12 cellular contexts compared by ENCODE assay signal in the genomic region with DNA sequence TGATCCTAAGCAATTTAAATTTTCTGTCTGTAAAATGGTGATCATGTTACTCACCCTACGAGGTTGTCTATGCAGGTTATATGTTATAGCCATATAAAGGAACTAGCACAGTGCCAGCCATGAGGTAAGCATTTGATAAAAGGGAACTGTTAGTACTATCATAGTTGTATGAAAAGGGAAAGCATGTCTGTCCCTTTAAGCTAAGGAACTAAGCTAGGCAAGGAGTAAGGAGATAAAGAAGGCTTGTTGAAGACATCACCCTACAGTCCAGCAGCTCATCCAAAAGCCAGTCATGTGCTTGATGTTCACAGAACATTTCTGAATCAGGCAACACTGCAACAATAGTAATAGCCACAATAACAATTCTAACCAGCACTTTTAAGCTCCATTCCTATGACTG.
DNase-seq lines count a peak whose midpoint lies in the region; ATAC-seq and TF ChIP-seq lines count a peak whose summit lies in the region.
"Had no signal": no experiment of that assay in that cellular context is flagged by ENCODE, and none has a peak within 500 bp of the region (broad histone marks: within the 10 kb centered on the region; RNA-seq: fewer than 3 reads in every experiment).

No MANE protein-coding gene starts in this region.

- no peak overlapping the region for H3K14ac ChIP-seq in IMR-90 (replicated peaks; ENCODE audit: low read depth, low read length)

- no peak overlapping the region for H3K27ac ChIP-seq in IMR-90 (ENCODE audit: insufficient read depth, low read length)
- H3K27ac ChIP-seq in endodermal cell (ENCODE audit: low read depth, low read length) = peak overlapping the region; percentile 78
- H3K27ac ChIP-seq in hepatocyte = no peak overlapping the region
- H3K27ac ChIP-seq: foreskin keratinocyte had no signal

- no peak overlapping the region for H4K8ac ChIP-seq in IMR-90 (ENCODE audit: low read depth in 2 of 2, low read length in 2 of 2)

- no peaks in the 10 kb centered on the region for H3K79me2 ChIP-seq in hepatocyte

- no peak overlapping the region for H3K27ac Mint-ChIP-seq in endodermal cell
- H3K27ac Mint-ChIP-seq: T-helper 1 cell treated with Interleukin-12 subunit alpha and Interleukin-12 subunit beta and Interleukin-4 antibody, amounts not matched to agents 30 μg/mL and 1 μg/mL, for 36 hours had no signal

- in situ Hi-C loops in IMR-90 (cut with MboI; ENCODE audit: low sequenced_read_pairs) = no loop called here

- H3K4me3 ChIP-seq in IMR-90 (ENCODE audit: insufficient read depth, low read depth, low read length) (no peak overlapping the region), endodermal cell (ENCODE audit: low read length) (no peak overlapping the region), neuron (ENCODE audit: low read length) (no peak overlapping the region), hepatocyte (no peak overlapping the region)

- H3K36me3 ChIP-seq in IMR-90 (ENCODE audit: control insufficient read depth, insufficient read depth, low read length) (no peaks in the 10 kb centered on the region), endodermal cell (ENCODE audit: control insufficient read depth, insufficient read depth, low read length) (no peaks in the 10 kb centered on the region), neuron (ENCODE audit: insufficient read depth, low read length) (no peaks in the 10 kb centered on the region), hepatocyte (replicated peaks; ENCODE audit: insufficient read depth, low read depth) (no peaks in the 10 kb centered on the region)

- H2AFZ ChIP-seq in IMR-90 (replicated peaks; ENCODE audit: low read length, poor library complexity) (no peak overlapping the region), neuron (ENCODE audit: low read depth, low read length) (peak overlapping the region; percentile 6), hepatocyte (no peak overlapping the region)

- no peak overlapping the region for H2BK5ac ChIP-seq in IMR-90 (ENCODE audit: low read depth, low read length, poor library complexity, severe bottlenecking)

- WGBS in IMR-90 (ENCODE audit: extremely low coverage in 2 of 2, insufficient read length in 1 of 2), 2 experiments = no CpG with 5 or more reads among the region's 1 CpG
- 80 to 83% methylated on average over 1 of the region's 1 CpG for WGBS in endodermal cell (ENCODE audit: insufficient coverage in 1 of 2, insufficient read length in 1 of 2), 2 experiments
- WGBS in hepatocyte (ENCODE audit: low lambda C conversion rate, missing lambda C conversion rate) = 37% methylated on average over 1 of the region's 1 CpG

- H3K4me2 ChIP-seq in IMR-90 (ENCODE audit: low read depth, low read length) (no peak overlapping the region), hepatocyte (no peak overlapping the region)

- H2BK15ac ChIP-seq in IMR-90 (ENCODE audit: low read depth, low read length) = no peak overlapping the region

- H3K27me3 ChIP-seq in IMR-90 (ENCODE audit: control insufficient read depth, insufficient read depth, low read length) = no peaks in the 10 kb centered on the region
- no peaks in the 10 kb centered on the region for H3K27me3 ChIP-seq in endodermal cell (ENCODE audit: control insufficient read depth, insufficient read depth, low read length, poor library complexity, severe bottlenecking)
- H3K27me3 ChIP-seq in neuron (ENCODE audit: insufficient read depth, low read length) = no peaks in the 10 kb centered on the region
- no peaks in the 10 kb centered on the region for H3K27me3 ChIP-seq in hepatocyte
- H3K27me3 ChIP-seq: foreskin keratinocyte had no signal

- no peak overlapping the region for H2BK20ac ChIP-seq in IMR-90 (ENCODE audit: low read depth, low read length)

- no peak overlapping the region for H3K56ac ChIP-seq in IMR-90 (ENCODE audit: extremely low read depth, insufficient read depth, low read length)

- dilution Hi-C loops in IMR-90 (cut with HindIII; ENCODE audit: low sequenced_read_pairs, unreplicated experiment) = no loop called here

- no peak overlapping the region for H3K4me3 Mint-ChIP-seq in endodermal cell
- H3K4me3 Mint-ChIP-seq: T-helper 1 cell treated with Interleukin-12 subunit alpha and Interleukin-12 subunit beta and Interleukin-4 antibody, amounts not matched to agents 30 μg/mL and 1 μg/mL, for 36 hours had no signal

- no peak for TF ChIP-seq POLR2A in IMR-90 (IDR thresholded peaks at IDR 0.05; ENCODE audit: low read depth, low read length)

- ATAC-seq in GM18511 (IDR thresholded peaks at IDR 0.05; ENCODE audit: unreplicated experiment) (peak; percentile 18), IMR-90 (ENCODE audit: low read depth) (no peak), GM18519 (IDR thresholded peaks at IDR 0.05; ENCODE audit: low FRiP score, unreplicated experiment) (no peak), HG02870 (IDR thresholded peaks at IDR 0.05; ENCODE audit: unreplicated experiment) (no peak)

- H3K4me1 ChIP-seq in IMR-90 (ENCODE audit: control insufficient read depth, insufficient read depth, low read length) = peaks cover 2% of the 10 kb centered on the region; the same call in 1 of the 2 replicates
- H3K4me1 ChIP-seq in endodermal cell (ENCODE audit: control insufficient read depth, insufficient read depth, low read length) = peaks cover 9% of the 10 kb centered on the region
- H3K4me1 ChIP-seq in neuron (ENCODE audit: insufficient read depth, low read length) = peaks cover 43% of the 10 kb centered on the region
- peaks cover 5% of the 10 kb centered on the region for H3K4me1 ChIP-seq in hepatocyte (ENCODE audit: insufficient read depth)
- H3K4me1 ChIP-seq: foreskin keratinocyte had no signal

- H3K79me1 ChIP-seq in IMR-90 (ENCODE audit: low read depth in 1 of 2, low read length in 2 of 2) = no peaks in the 10 kb centered on the region; a peak in 1 of 4 replicates

- POLR2A ChIA-PET in IMR-90 (lab: Charles Lee; ENCODE audit: unreplicated experiment) = no interaction called here

- no peak overlapping the region for H3K4ac ChIP-seq in IMR-90 (ENCODE audit: low read depth, low read length)

- H3K9me3 Mint-ChIP-seq in endodermal cell = no peaks in the 10 kb centered on the region
- H3K9me3 Mint-ChIP-seq: T-helper 1 cell treated with Interleukin-12 subunit alpha and Interleukin-12 subunit beta and Interleukin-4 antibody, amounts not matched to agents 30 μg/mL and 1 μg/mL, for 36 hours had no signal

- no peak overlapping the region for H2AK5ac ChIP-seq in IMR-90 (ENCODE audit: low read depth, low read length)

- no peak overlapping the region; the same call in 1 of the 2 replicates for H3K18ac ChIP-seq in IMR-90 (ENCODE audit: low read depth, low read length)

- H3K9me3 ChIP-seq in IMR-90 (ENCODE audit: control insufficient read depth, insufficient read depth, low read length) (no peaks in the 10 kb centered on the region), endodermal cell (ENCODE audit: control insufficient read depth, low read length) (no peaks in the 10 kb centered on the region), neuron (ENCODE audit: low read length) (no peaks in the 10 kb centered on the region), hepatocyte (ENCODE audit: low read depth) (no peaks in the 10 kb centered on the region)

- H3K27me3 Mint-ChIP-seq in endodermal cell (ENCODE audit: insufficient read depth) = peaks cover 62% of the 10 kb centered on the region

- H4K5ac ChIP-seq in IMR-90 (ENCODE audit: low read depth, low read length) = no peak overlapping the region

- H4K91ac ChIP-seq in IMR-90 (ENCODE audit: insufficient read depth, low read depth, low read length) = no peak overlapping the region

- no peak for TF ChIP-seq RAD21 in IMR-90 (IDR thresholded peaks at IDR 0.05; ENCODE audit: low read length)

- no peak overlapping the region for H2BK120ac ChIP-seq in IMR-90 (ENCODE audit: low read depth, low read length)

- no peak overlapping the region for H2AK9ac ChIP-seq in IMR-90 (replicated peaks; ENCODE audit: low read depth, low read length, poor library complexity)

- no peaks in the 10 kb centered on the region for H3K36me3 Mint-ChIP-seq in endodermal cell (ENCODE audit: low read depth)

- intact Hi-C loops in IMR-90 (cut with micrococcal nuclease) = no loop called here

- H4K20me1 ChIP-seq in IMR-90 (ENCODE audit: insufficient read depth, low read length) (no peaks in the 10 kb centered on the region), hepatocyte (ENCODE audit: insufficient read depth, poor library complexity, severe bottlenecking) (no peaks in the 10 kb centered on the region)

- H3K9me1 ChIP-seq in IMR-90 (ENCODE audit: insufficient read depth, low read length) = peaks cover 3% of the 10 kb centered on the region

- no TSS peak for BruUV-seq in IMR-90 (replicated peaks; lab: Mats Ljungman, UMichigan)

- DNase-seq in IMR-90 (peak; percentile 2), endodermal cell (no peak), NCI-H82 treated with DMSO at 0.1 percent for 48 hours (lab: John Stamatoyannopoulos, UW; ENCODE audit: unreplicated experiment) (no peak), hepatocyte (ENCODE audit: low spot score) (no peak)
- DNase-seq: C1 segment of cervical spinal cord; stimulated activated CD4-positive, alpha-beta T cell treated with anti-CD3 and anti-CD28 coated beads, Interleukin-15, amount 100 ng/mL, for 24 hours had no signal

- CTCF ChIA-PET in IMR-90 (lab: Yijun Ruan, JAX) = interaction anchor here (0.6 to 0.7 kb wide), 2 partner anchors 10 to 12 kb away, joined by 3 to 4 read pairs; no protein-coding TSS in a partner anchor

- no peak for TF ChIP-seq CTCF in IMR-90 (conservative IDR thresholded peaks at IDR 0.05; ENCODE audit: low read depth, low read length)
- TF ChIP-seq CTCF in endodermal cell (conservative IDR thresholded peaks at IDR 0.05) = no peak
- no peak for TF ChIP-seq CTCF in hepatocyte (IDR thresholded peaks at IDR 0.05; ENCODE audit: poor library complexity)

- peaks cover 20% of the 10 kb centered on the region for H3K4me1 Mint-ChIP-seq in endodermal cell

- no peak overlapping the region for H3K23ac ChIP-seq in IMR-90 (ENCODE audit: low read depth, low read length)

- H3K9me2 ChIP-seq in hepatocyte (replicated peaks; ENCODE audit: insufficient read depth) = no peaks in the 10 kb centered on the region

- H3K9ac ChIP-seq in IMR-90 (ENCODE audit: low read depth, low read length) (no peak overlapping the region), endodermal cell (ENCODE audit: extremely low read depth, low read length, poor library complexity, severe bottlenecking) (no peak overlapping the region)

TF ChIP-seq in IMR-90, 13 proteins besides CTCF, POLR2A, EP300 and RAD21 (continues in another document):
- TF ChIP-seq, protein P1, sequence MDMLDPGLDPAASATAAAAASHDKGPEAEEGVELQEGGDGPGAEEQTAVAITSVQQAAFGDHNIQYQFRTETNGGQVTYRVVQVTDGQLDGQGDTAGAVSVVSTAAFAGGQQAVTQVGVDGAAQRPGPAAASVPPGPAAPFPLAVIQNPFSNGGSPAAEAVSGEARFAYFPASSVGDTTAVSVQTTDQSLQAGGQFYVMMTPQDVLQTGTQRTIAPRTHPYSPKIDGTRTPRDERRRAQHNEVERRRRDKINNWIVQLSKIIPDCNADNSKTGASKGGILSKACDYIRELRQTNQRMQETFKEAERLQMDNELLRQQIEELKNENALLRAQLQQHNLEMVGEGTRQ (IDR thresholded peaks at IDR 0.05; ENCODE audit: low read depth, low read length) = no peak
- no peak for TF ChIP-seq RCOR1 (IDR thresholded peaks at IDR 0.05; ENCODE audit: insufficient replicate concordance, low read length)
- TF ChIP-seq CHD1 (IDR thresholded peaks at IDR 0.05; ENCODE audit: low read depth, low read length) = no peak
- TF ChIP-seq FOS (IDR thresholded peaks at IDR 0.05; ENCODE audit: low read depth, low read length) = no peak
- no peak for TF ChIP-seq MAFK (IDR thresholded peaks at IDR 0.05; ENCODE audit: low read depth, low read length)
